1 cellular context compared by ENCODE assay signal in genomic region chr7:73761854-73762658, GRCh38.
TF ChIP-seq lines count a peak whose summit lies in the region.

No MANE protein-coding gene starts in this region.

TF ChIP-seq in H1, 55 proteins besides CTCF, POLR2A, EP300 and RAD21:
- TF ChIP-seq MAFK (IDR thresholded peaks at IDR 0.05; ENCODE audit: low read depth, low read length) = no peak
- TF ChIP-seq PHF8 (conservative IDR thresholded peaks at IDR 0.05; ENCODE audit: low read depth, low read length) = no peak
- no peak for TF ChIP-seq KDM5A (IDR thresholded peaks at IDR 0.05; ENCODE audit: low read length)
- TF ChIP-seq CHD2 (IDR thresholded peaks at IDR 0.05; ENCODE audit: low read length) = no peak
- no peak for TF ChIP-seq HDAC6 (IDR thresholded peaks at IDR 0.05; ENCODE audit: low read depth, low read length)
- peak; percentile 43; the same call in 1 of the 2 replicates for TF ChIP-seq TBP (IDR thresholded peaks at IDR 0.05; ENCODE audit: low read depth, low read length)
- no peak for TF ChIP-seq CREB1 (IDR thresholded peaks at IDR 0.05)
